Comparison of ENCODE assay signal across 21 cellular contexts in genomic region chr1:26533951-26534514, GRCh38. TPM values are rescaled to one million over a fixed set of nuclear protein-coding genes. Genes with fewer than 3 reads are reported as not detected.
A peak's percentile ranks its signal among the peaks of the same experiment; 100 is the strongest.
DNase-seq lines count a peak whose midpoint lies in the region; ATAC-seq, FAIRE-seq and TF ChIP-seq lines count a peak whose summit lies in the region.
"Had no signal": no experiment of that assay in that cellular context is flagged by ENCODE, and none has a peak within 500 bp of the region (broad histone marks: within the 10 kb centered on the region; RNA-seq: fewer than 3 reads in every experiment).

No MANE protein-coding gene starts in this region.

- in situ Hi-C loops in HepG2 (cut with HindIII; ENCODE audit: extremely low pct_ligation_motif_present, low pct_unique_long_range_greater_than_20kb), result no loop called here
- in situ Hi-C loops in G401 (cut with HindIII; ENCODE audit: low sequenced_read_pairs), result no loop called here

- peaks cover 11% of the 10 kb centered on the region for H4K20me1 ChIP-seq in HepG2 (ENCODE audit: insufficient read depth, low read length)

- H3K27ac ChIP-seq in HepG2 (ENCODE audit: extremely low read length, insufficient read depth, low read length) (peak overlapping the region; percentile 9), right lobe of liver (no peak overlapping the region), Peyer's patch (peak overlapping the region in 3 of 4 donors; percentile 63 to 97 (median 88))
- H3K27ac ChIP-seq: thoracic aorta had no signal

- FAIRE-seq in HepG2 (lab: Jason Lieb, UNC), result no peak

- TF ChIP-seq CTCF in HepG2 (CRISPR knock-in tag; IDR thresholded peaks at IDR 0.05), result no peak
- TF ChIP-seq CTCF in right lobe of liver (IDR thresholded peaks at IDR 0.05), result no peak
- TF ChIP-seq CTCF in Peyer's patch (IDR thresholded peaks at IDR 0.05), result no peak

- TF ChIP-seq RAD21 in HepG2 (CRISPR knock-in tag; IDR thresholded peaks at IDR 0.05), result no peak

- no peak overlapping the region for H3K4me3 ChIP-seq in HepG2 (replicated peaks in 1 of 3; ENCODE audit: insufficient read depth in 1 of 3, low read depth in 2 of 3, low read length in 3 of 3)
- no peak overlapping the region for H3K4me3 ChIP-seq in right lobe of liver
- H3K4me3 ChIP-seq in Peyer's patch, result no peak overlapping the region
- H3K4me3 ChIP-seq: mucosa of descending colon, thoracic aorta had no signal

- TF ChIP-seq EP300 in HepG2 (IDR thresholded peaks at IDR 0.05; ENCODE audit: low read depth in 2 of 2, low read length in 2 of 2) (no peak), HepG2 (CRISPR knock-in tag; IDR thresholded peaks at IDR 0.05; ENCODE audit: borderline replicate concordance) (no peak)

- POLR2A ChIA-PET in HepG2 (lab: Yijun Ruan, JAX), result no interaction called here

- H3K4me1 ChIP-seq in HepG2 (ENCODE audit: insufficient read depth, low read length), result peaks cover 63% of the 10 kb centered on the region
- peaks cover 0 to 20% (median 0%) of the 10 kb centered on the region in 4 donors for H3K4me1 ChIP-seq in right lobe of liver
- peaks cover 4 to 52% (median 15%) of the 10 kb centered on the region in 4 donors for H3K4me1 ChIP-seq in Peyer's patch

- DNase-seq in HepG2 (ENCODE audit: low spot score) (no peak), right lobe of liver (no peak), Peyer's patch (peak in 1 of 3 donors; percentile 45), kidney tubule cell (ENCODE audit: low spot score) (peak; percentile 31), G401 (ENCODE audit: low spot score) (no peak)
- DNase-seq: activated CD4-positive, alpha-beta T cell treated with anti-CD3 and anti-CD28 coated beads, Interleukin-2, amount 50 U/mL, for 48 hours; activated naive CD4-positive, alpha-beta T cell; aorta; Caco-2; cerebellar nuclear complex; effector memory CD8-positive, alpha-beta T cell; EL; HCEC 1CT; mucosa of descending colon; NCI-H1694 treated with DMSO at 0.1 percent for 48 hours; NK-92 treated with Interleukin-12 subunit alpha and Interleukin-12 subunit beta, amount 100 ng/mL, for 24 hours; RPMI8226 had no signal

- peaks cover 24% of the 10 kb centered on the region for H3K79me2 ChIP-seq in HepG2 (ENCODE audit: insufficient read depth, low read length)

- H3K4me2 ChIP-seq in HepG2 (ENCODE audit: low read depth, low read length), result no peak overlapping the region

- intact Hi-C loops in HepG2 (cut with micrococcal nuclease; ENCODE audit: unreplicated experiment), result no loop called here
- intact Hi-C loops in right lobe of liver (cut with DNase I), result no loop called here

- CTCF ChIA-PET in HepG2 (lab: Yijun Ruan, JAX; ENCODE audit: low intra/inter-chr PET ratio, low total read pairs), result no interaction called here

- H3K9me3 ChIP-seq in HepG2 (ENCODE audit: low read length) (no peaks in the 10 kb centered on the region), right lobe of liver (no peaks in the 10 kb centered on the region), Peyer's patch (no peaks in the 10 kb centered on the region)
- H3K9me3 ChIP-seq: Caco-2, mucosa of descending colon, thoracic aorta had no signal

- ATAC-seq in HepG2 (no peak), right lobe of liver (no peak), GM21529 (IDR thresholded peaks at IDR 0.05; ENCODE audit: unreplicated experiment) (no peak), HG03175 (IDR thresholded peaks at IDR 0.05; ENCODE audit: unreplicated experiment) (no peak), GM19395 (IDR thresholded peaks at IDR 0.05; ENCODE audit: unreplicated experiment) (no peak)
- ATAC-seq: effector memory CD8-positive, alpha-beta T cell; mucosa of descending colon had no signal

- no peak overlapping the region for H3K9ac ChIP-seq in HepG2 (ENCODE audit: insufficient read depth, low read depth, low read length)

- TF ChIP-seq POLR2A in HepG2 (IDR thresholded peaks at IDR 0.05; ENCODE audit: insufficient read depth in 1 of 2, low read depth in 2 of 2, low read length in 2 of 2) (no peak), right lobe of liver (IDR thresholded peaks at IDR 0.05) (no peak), Peyer's patch (IDR thresholded peaks at IDR 0.05) (no peak)

- BruUV-seq in HepG2 (replicated peaks; lab: Mats Ljungman, UMichigan), result no TSS peak

- H3K27me3 ChIP-seq in HepG2 (ENCODE audit: control insufficient read depth in 1 of 2, insufficient read depth in 2 of 2, low read length in 2 of 2) (no peaks in the 10 kb centered on the region; a peak in 1 of 5 replicates), right lobe of liver (no peaks in the 10 kb centered on the region), Peyer's patch (no peaks in the 10 kb centered on the region)

- no peak overlapping the region for H2AFZ ChIP-seq in HepG2 (ENCODE audit: low read length)

- H3K36me3 ChIP-seq in HepG2 (replicated peaks in 1 of 2; ENCODE audit: control insufficient read depth in 1 of 2, insufficient read depth in 2 of 2, low read length in 2 of 2) (peaks cover 0 to 11% of the 10 kb centered on the region in 2 experiments; a peak in 1 of 5 replicates), right lobe of liver (no peaks in the 10 kb centered on the region), Peyer's patch (peaks cover 0 to 9% (median 0%) of the 10 kb centered on the region in 3 donors)
- H3K36me3 ChIP-seq: thoracic aorta had no signal

- 77% methylated on average over 3 of the region's 5 CpGs for WGBS in HepG2 (ENCODE audit: low lambda C conversion rate)
- WGBS in right lobe of liver (ENCODE audit: insufficient coverage, low coverage, low lambda C conversion rate, missing lambda C conversion rate), result 45% methylated on average over 1 of the region's 5 CpGs

TF ChIP-seq in HepG2, 621 proteins besides CTCF, POLR2A, EP300 and RAD21 (continues in another document):
- TF ChIP-seq ZNF687 (CRISPR knock-in tag; IDR thresholded peaks at IDR 0.05), result peak; percentile 22; the same call in 1 of the 2 replicates
- 0 out of 2 replicates have a peak, but pooled peaks have one; percentile 28 for TF ChIP-seq MAX (IDR thresholded peaks at IDR 0.05)
- no peak for TF ChIP-seq THAP11 (CRISPR knock-in tag; IDR thresholded peaks at IDR 0.05)

RNA-seq across cellular contexts. Expression of gene RPS6KA1, which starts 4.5 kb away (rescaled TPM):
- total RNA-seq in HepG2 (2016; rRNA removed; fragmentation: Illumina TruSeq; extraction: Trizol), result 24.0 and 24.2 TPM in 2 replicates
- total RNA-seq in HepG2 (2016; cell fraction: cytosol; rRNA removed; fragmentation: Illumina TruSeq; extraction: Trizol; ENCODE audit: low read depth), result 6.4 and 8.1 TPM in 2 replicates
- total RNA-seq in HepG2 (2016; cell fraction: insoluble cytoplasmic fraction; rRNA removed; fragmentation: Illumina TruSeq; extraction: Trizol), result 23.3 and 24.8 TPM in 2 replicates
- total RNA-seq in HepG2 (2016; cell fraction: membrane; rRNA removed; fragmentation: Illumina TruSeq; extraction: Trizol), result 14.4 and 16.8 TPM in 2 replicates
- 17.9 and 19.0 TPM in 2 replicates for total RNA-seq in HepG2 (2016; cell fraction: nucleus; rRNA removed; fragmentation: Illumina TruSeq; extraction: Trizol)
- 19.6 and 22.1 TPM in 2 replicates for polyA plus RNA-seq in HepG2 (2011; rRNA removed)
- 15.0 and 20.1 TPM in 2 replicates for polyA plus RNA-seq in HepG2 (2011; cell fraction: cytosol; rRNA removed)
- polyA plus RNA-seq in HepG2 (2011; cell fraction: nucleus; rRNA removed), result 28.9 and 37.3 TPM in 2 replicates
- polyA plus RNA-seq in HepG2 (2012), result 14.7 and 15.4 TPM in 2 replicates
- polyA plus RNA-seq in HepG2 (2016; cell fraction: cytosol; fragmentation: Illumina TruSeq; extraction: Trizol; ENCODE audit: low read depth), result 4.1 and 4.3 TPM in 2 replicates
- 20.9 and 24.6 TPM in 2 replicates for polyA plus RNA-seq in HepG2 (2016; cell fraction: insoluble cytoplasmic fraction; fragmentation: Illumina TruSeq; extraction: Trizol; ENCODE audit: low read depth)
- polyA plus RNA-seq in HepG2 (2016; cell fraction: membrane; fragmentation: Illumina TruSeq; extraction: Trizol; ENCODE audit: low read depth), result 10.2 and 12.6 TPM in 2 replicates
- polyA plus RNA-seq in HepG2 (2016; cell fraction: nucleus; fragmentation: Illumina TruSeq; extraction: Trizol; ENCODE audit: insufficient read depth, low read depth), result 28.1 and 28.2 TPM in 2 replicates
- 43.2 and 122 TPM in 2 replicates for polyA minus RNA-seq in HepG2 (2011; rRNA and poly(A)+ RNA removed; ENCODE audit: low replicate concordance)
- polyA minus RNA-seq in HepG2 (2011; cell fraction: cytosol; rRNA and poly(A)+ RNA removed), result 22.6 TPM in 2 replicates
- 18.8 and 26.6 TPM in 2 replicates for polyA minus RNA-seq in HepG2 (2011; cell fraction: nucleus; rRNA and poly(A)+ RNA removed)
- 10 to 100 TPM in 4 of 6 experiments, 1 to 10 TPM in 2; 6.2 to 42.6 (median 20.9) TPM for total RNA-seq in right lobe of liver
- total RNA-seq in Peyer's patch, result 100 to 1,000 TPM in 3 of 4 donors, 10 to 100 TPM in 1; 69.3 to 311 (median 292) TPM
- 254 and 296 TPM in 2 replicates for total RNA-seq in G401 (2014; rRNA removed; shearing (Covaris generic))

Comparison
In these comparisons a context has a peak if more than half of its experiments do, and no peak if none do; other contexts are left out.
1. H3K27ac ChIP-seq: peak in HepG2 (single experiment) and Peyer's patch (3 of 4); none in right lobe of liver (0 of 3).